In genomic region chr9:89431930-89432725, GRCh38 we compare ENCODE assay signal across 1 cellular context.
TF ChIP-seq lines count a peak whose summit lies in the region.

No MANE protein-coding gene starts in this region.

TF ChIP-seq in GM23338, 12 proteins besides CTCF, POLR2A, EP300 and RAD21 (continued from another document):
- no peak for TF ChIP-seq ZNF462 (CRISPR knock-in tag; IDR thresholded peaks at IDR 0.05)
